In the genomic region with DNA sequence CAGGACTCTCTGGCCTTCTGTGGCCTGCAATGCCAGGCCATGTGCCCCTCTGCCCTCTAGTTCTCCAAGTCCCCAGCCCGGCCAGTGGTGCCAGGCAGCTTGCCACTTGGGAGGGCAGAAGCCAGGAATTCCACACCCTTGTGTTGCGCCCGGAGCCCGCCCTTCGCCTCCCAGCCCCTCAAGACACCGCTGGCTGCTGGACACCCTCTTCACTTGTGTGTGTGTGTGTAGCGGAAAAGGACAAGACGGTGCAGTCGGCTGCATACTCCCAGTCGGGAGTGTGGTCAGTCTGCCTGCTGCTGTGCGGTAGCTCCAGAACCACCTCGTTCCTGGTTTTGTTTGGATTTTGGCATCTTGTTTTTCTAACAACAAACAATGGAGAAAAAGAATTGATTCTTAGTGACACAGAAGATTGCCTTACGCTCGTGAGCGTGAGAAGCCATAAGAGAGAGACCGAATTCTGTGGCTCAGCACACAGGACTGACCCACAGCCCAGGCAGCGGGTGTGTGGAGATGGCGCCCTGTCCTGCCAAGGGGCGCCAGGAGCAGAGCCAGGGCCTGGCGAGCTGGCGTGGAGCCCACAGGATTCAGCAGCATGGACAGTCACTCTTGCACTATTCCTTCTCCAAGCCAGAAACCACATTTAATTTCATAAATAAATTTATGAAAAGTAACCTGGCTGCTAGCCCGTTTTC, we compare ENCODE assay signal across 16 cellular contexts. TPM values are rescaled to one million over a fixed set of nuclear protein-coding genes. Genes with fewer than 3 reads are reported as not detected.
DNase-seq lines count a peak whose midpoint lies in the region; ATAC-seq and TF ChIP-seq lines count a peak whose summit lies in the region.
"Had no signal": no experiment of that assay in that cellular context is flagged by ENCODE, and none has a peak within 500 bp of the region (broad histone marks: within the 10 kb centered on the region; RNA-seq: fewer than 3 reads in every experiment).

No MANE protein-coding gene starts in this region.

- H3K4me1 Mint-ChIP-seq in activated CD8-positive, alpha-beta memory T cell treated with anti-CD3 and anti-CD28 coated beads, Interleukin-2, amount 10 ng/mL, durations not matched to agents 7 days and 5 days: peaks cover 6% of the 10 kb centered on the region
- peaks cover 6% of the 10 kb centered on the region for H3K4me1 Mint-ChIP-seq in stimulated activated effector memory CD8-positive, alpha-beta T cell treated with anti-CD3 and anti-CD28 coated beads, Interleukin-12 subunit alpha, Interleukin-12 subunit beta, amount 100 ng/mL, for 72 hours
- H3K4me1 Mint-ChIP-seq: stimulated activated memory B cell treated with anti-CD40 and anti-IgM and Interleukin-4, amounts not matched to agents 10 μg/mL and 1 μg/mL and 100 μg/mL, for 72 hours had no signal

- CTCF ChIA-PET in activated CD8-positive, alpha-beta memory T cell treated with anti-CD3 and anti-CD28 coated beads, Interleukin-2, amount 10 ng/mL, durations not matched to agents 7 days and 5 days (lab: Charles Lee): no interaction called here
- CTCF ChIA-PET in mammary epithelial cell (lab: Charles Lee; ENCODE audit: low non-redundant PET): no interaction called here

- intact Hi-C loops in mammary epithelial cell (cut with micrococcal nuclease): no loop called here
- intact Hi-C loops in lower lobe of right lung (cut with DNase I): no loop called here

- H3K4me3 Mint-ChIP-seq in activated CD8-positive, alpha-beta memory T cell treated with anti-CD3 and anti-CD28 coated beads, Interleukin-2, amount 10 ng/mL, durations not matched to agents 7 days and 5 days: no peak overlapping the region
- H3K4me3 Mint-ChIP-seq in stimulated activated effector memory CD8-positive, alpha-beta T cell treated with anti-CD3 and anti-CD28 coated beads, Interleukin-12 subunit alpha, Interleukin-12 subunit beta, amount 100 ng/mL, for 72 hours: no peak overlapping the region
- H3K4me3 Mint-ChIP-seq: activated T-cell treated with anti-CD3 and anti-CD28 coated beads, Interleukin-2, amount 50 U/mL, for 72 hours; stimulated activated memory B cell treated with anti-CD40 and anti-IgM and Interleukin-4, amounts not matched to agents 10 μg/mL and 1 μg/mL and 100 μg/mL, for 72 hours had no signal

- TSS peak; percentile 80 for BruUV-seq in mammary epithelial cell (replicated peaks; lab: Mats Ljungman, UMichigan)

- H3K4me2 ChIP-seq in mammary epithelial cell (ENCODE audit: insufficient read depth, low read depth, low read length): no peak overlapping the region

- H3K27ac ChIP-seq in mammary epithelial cell (ENCODE audit: insufficient read depth, low read depth, low read length) (no peak overlapping the region), lower lobe of right lung (no peak overlapping the region)
- H3K27ac ChIP-seq: SK-N-MC had no signal

- no peak overlapping the region for H3K27ac Mint-ChIP-seq in activated CD8-positive, alpha-beta memory T cell treated with anti-CD3 and anti-CD28 coated beads, Interleukin-2, amount 10 ng/mL, durations not matched to agents 7 days and 5 days
- peak overlapping the region; percentile 78 for H3K27ac Mint-ChIP-seq in stimulated activated effector memory CD8-positive, alpha-beta T cell treated with anti-CD3 and anti-CD28 coated beads, Interleukin-12 subunit alpha, Interleukin-12 subunit beta, amount 100 ng/mL, for 72 hours
- H3K27ac Mint-ChIP-seq: stimulated activated memory B cell treated with anti-CD40 and anti-IgM and Interleukin-4, amounts not matched to agents 10 μg/mL and 1 μg/mL and 100 μg/mL, for 72 hours had no signal

- in situ Hi-C loops in mammary epithelial cell (cut with MboI; ENCODE audit: low sequenced_read_pairs in 2 of 2): no loop called here

- ATAC-seq in activated CD8-positive, alpha-beta memory T cell treated with anti-CD3 and anti-CD28 coated beads, Interleukin-2, amount 10 ng/mL, durations not matched to agents 7 days and 5 days: no peak
- ATAC-seq in lower lobe of right lung: no peak
- no peak for ATAC-seq in stimulated activated effector memory CD8-positive, alpha-beta T cell treated with anti-CD3 and anti-CD28 coated beads, Interleukin-12 subunit alpha, Interleukin-12 subunit beta, amount 100 ng/mL, for 72 hours
- ATAC-seq: activated T-cell treated with anti-CD3 and anti-CD28 coated beads, Interleukin-2, amount 50 U/mL, for 72 hours; stimulated activated memory B cell treated with anti-CD40 and anti-IgM and Interleukin-4, amounts not matched to agents 10 μg/mL and 1 μg/mL and 100 μg/mL, for 72 hours had no signal

- no peaks in the 10 kb centered on the region for H3K27me3 ChIP-seq in mammary epithelial cell (ENCODE audit: insufficient read depth, low read length)
- no peaks in the 10 kb centered on the region for H3K27me3 ChIP-seq in lower lobe of right lung (ENCODE audit: low read depth)

- 50% methylated on average over 21 of the region's 22 CpGs for WGBS in mammary epithelial cell (ENCODE audit: low coverage, missing lambda C conversion rate)

- H3K27me3 Mint-ChIP-seq in activated CD8-positive, alpha-beta memory T cell treated with anti-CD3 and anti-CD28 coated beads, Interleukin-2, amount 10 ng/mL, durations not matched to agents 7 days and 5 days: no peaks in the 10 kb centered on the region

- H3K9ac ChIP-seq in mammary epithelial cell (ENCODE audit: insufficient read depth, low read length): no peak overlapping the region

- H4K20me1 ChIP-seq in mammary epithelial cell (ENCODE audit: insufficient read depth, low read length): no peaks in the 10 kb centered on the region

- H3K9me3 ChIP-seq in mammary epithelial cell (replicated peaks; ENCODE audit: insufficient read depth, low read length) (no peaks in the 10 kb centered on the region), lower lobe of right lung (no peaks in the 10 kb centered on the region)

- H3K4me1 ChIP-seq in mammary epithelial cell (ENCODE audit: insufficient read depth, low read length) (no peaks in the 10 kb centered on the region), lower lobe of right lung (no peaks in the 10 kb centered on the region)

- no peak for TF ChIP-seq CTCF in mammary epithelial cell (conservative IDR thresholded peaks at IDR 0.05 in 1 of 2, IDR thresholded peaks at IDR 0.05 in 1 of 2; ENCODE audit: extremely low read depth in 1 of 2, insufficient read depth in 1 of 2, low read depth in 1 of 2, low read length in 2 of 2)
- no peak for TF ChIP-seq CTCF in lower lobe of right lung (IDR thresholded peaks at IDR 0.05)

- dilution Hi-C loops in mammary epithelial cell (cut with HindIII; ENCODE audit: low sequenced_read_pairs): no loop called here

- DNase-seq in activated CD8-positive, alpha-beta memory T cell treated with anti-CD3 and anti-CD28 coated beads, Interleukin-2, amount 50 U/mL, for 48 hours: peak; percentile 46
- no peak for DNase-seq in activated CD8-positive, alpha-beta memory T cell treated with anti-CD3 and anti-CD28 coated beads, Interleukin-2, amount 10 ng/mL, durations not matched to agents 7 days and 5 days
- DNase-seq in mammary epithelial cell (no peak), lower lobe of right lung (peak; percentile 43), ecto neural progenitor cell (ENCODE audit: low spot score) (no peak), NCI-H2196 treated with DMSO at 0.1 percent for 48 hours (lab: John Stamatoyannopoulos, UW; ENCODE audit: unreplicated experiment) (no peak), NCI-H526 treated with DMSO at 0.1 percent for 48 hours (lab: John Stamatoyannopoulos, UW) (no peak)
- DNase-seq in stimulated activated effector memory CD8-positive, alpha-beta T cell treated with anti-CD3 and anti-CD28 coated beads, Interleukin-12 subunit alpha, Interleukin-12 subunit beta, amount 100 ng/mL, for 72 hours (ENCODE audit: low spot score in 2 of 2): no peak
- DNase-seq: 8988T; activated CD4-positive, alpha-beta T cell treated with anti-CD3 and anti-CD28 coated beads, Interleukin-2, amount 50 U/mL, for 1 hour; activated T-cell treated with anti-CD3 and anti-CD28 coated beads, Interleukin-2, amount 50 U/mL, for 72 hours; KBM-7; NCI-H1092 treated with DMSO at 0.1 percent for 48 hours; posterior cingulate gyrus had no signal

- no peaks in the 10 kb centered on the region for H3K9me3 Mint-ChIP-seq in activated CD8-positive, alpha-beta memory T cell treated with anti-CD3 and anti-CD28 coated beads, Interleukin-2, amount 10 ng/mL, durations not matched to agents 7 days and 5 days (ENCODE audit: low read depth)
- H3K9me3 Mint-ChIP-seq in stimulated activated effector memory CD8-positive, alpha-beta T cell treated with anti-CD3 and anti-CD28 coated beads, Interleukin-12 subunit alpha, Interleukin-12 subunit beta, amount 100 ng/mL, for 72 hours: no peaks in the 10 kb centered on the region
- H3K9me3 Mint-ChIP-seq: activated T-cell treated with anti-CD3 and anti-CD28 coated beads, Interleukin-2, amount 50 U/mL, for 72 hours; stimulated activated memory B cell treated with anti-CD40 and anti-IgM and Interleukin-4, amounts not matched to agents 10 μg/mL and 1 μg/mL and 100 μg/mL, for 72 hours had no signal

- H2AFZ ChIP-seq in mammary epithelial cell (ENCODE audit: low read depth, low read length): no peak overlapping the region

- peaks cover 16% of the 10 kb centered on the region for H3K36me3 ChIP-seq in mammary epithelial cell (ENCODE audit: insufficient read depth, low read length)
- H3K36me3 ChIP-seq in lower lobe of right lung: peaks cover 59% of the 10 kb centered on the region

- no peak overlapping the region for H3K4me3 ChIP-seq in mammary epithelial cell (replicated peaks in 1 of 3; ENCODE audit: insufficient read depth in 1 of 3, low read depth in 2 of 3, low read length in 3 of 3)
- no peak overlapping the region for H3K4me3 ChIP-seq in lower lobe of right lung
- H3K4me3 ChIP-seq: SK-N-MC had no signal

- H3K36me3 Mint-ChIP-seq in activated CD8-positive, alpha-beta memory T cell treated with anti-CD3 and anti-CD28 coated beads, Interleukin-2, amount 10 ng/mL, durations not matched to agents 7 days and 5 days: peaks cover 15% of the 10 kb centered on the region
- H3K36me3 Mint-ChIP-seq in stimulated activated effector memory CD8-positive, alpha-beta T cell treated with anti-CD3 and anti-CD28 coated beads, Interleukin-12 subunit alpha, Interleukin-12 subunit beta, amount 100 ng/mL, for 72 hours: peaks cover 59% of the 10 kb centered on the region

- H3K79me2 ChIP-seq in mammary epithelial cell (ENCODE audit: insufficient read depth, low read length): peaks cover 17% of the 10 kb centered on the region

RNA-seq across cellular contexts. Expression of gene FAM168B, which starts 46.5 kb away (rescaled TPM):
- 10 to 100 TPM; 40.6 to 65.5 TPM for total RNA-seq in activated CD8-positive, alpha-beta memory T cell treated with anti-CD3 and anti-CD28 coated beads, Interleukin-2, amount 10 ng/mL, durations not matched to agents 7 days and 5 days
- total RNA-seq in mammary epithelial cell (100 to 1,000 TPM in 1 of 2 donors, 10 to 100 TPM in 1; 89.5 to 108 TPM), lower lobe of right lung (74.1 TPM)
- 115 TPM for polyA plus RNA-seq in mammary epithelial cell
- 59.2 TPM for polyA minus RNA-seq in mammary epithelial cell

RNA-seq across cellular contexts. Expression of gene PLEKHB2, which starts 58.4 kb away (rescaled TPM):
- 10 to 100 TPM; 58.5 to 64.3 TPM for total RNA-seq in activated CD8-positive, alpha-beta memory T cell treated with anti-CD3 and anti-CD28 coated beads, Interleukin-2, amount 10 ng/mL, durations not matched to agents 7 days and 5 days
- 100 to 1,000 TPM in 1 of 2 donors, 10 to 100 TPM in 1; 72.1 to 130 TPM for total RNA-seq in mammary epithelial cell
- 64.8 TPM for polyA plus RNA-seq in mammary epithelial cell
- 97.6 TPM for polyA minus RNA-seq in mammary epithelial cell
- total RNA-seq in lower lobe of right lung: 91.4 TPM

Comparison
In these comparisons a context has a peak if more than half of its experiments do, and no peak if none do; other contexts are left out.
1. DNase-seq: peak in activated CD8-positive, alpha-beta memory T cell treated with anti-CD3 and anti-CD28 coated beads, Interleukin-2, amount 50 U/mL, for 48 hours (single experiment) and lower lobe of right lung (single experiment); none in activated CD8-positive, alpha-beta memory T cell treated with anti-CD3 and anti-CD28 coated beads, Interleukin-2, amount 10 ng/mL, durations not matched to agents 7 days and 5 days (single experiment), mammary epithelial cell (single experiment), stimulated activated effector memory CD8-positive, alpha-beta T cell treated with anti-CD3 and anti-CD28 coated beads, Interleukin-12 subunit alpha, Interleukin-12 subunit beta, amount 100 ng/mL, for 72 hours (0 of 2), ecto neural progenitor cell (single experiment), NCI-H2196 treated with DMSO at 0.1 percent for 48 hours (single experiment) and NCI-H526 treated with DMSO at 0.1 percent for 48 hours (single experiment).